24 cellular contexts compared by ENCODE assay signal in genomic region chr2:25545899-25546298, GRCh38.
"Had no signal": no experiment of that assay in that cellular context is flagged by ENCODE, and none has a peak within 500 bp of the region (broad histone marks: within the 10 kb centered on the region; RNA-seq: fewer than 3 reads in every experiment).

No MANE protein-coding gene starts in this region.

- H3K27me3 Mint-ChIP-seq: memory B cell; natural killer cell treated with Interleukin-12 subunit alpha and Interleukin-12 subunit beta and Interleukin-15 and Interleukin-18, amount 100 ng/mL, for 72 hours; progenitor cell of endocrine pancreas; type B pancreatic cell had no signal

- ATAC-seq: left colon; lower lobe of right lung; natural killer cell treated with Interleukin-12 subunit alpha and Interleukin-12 subunit beta and Interleukin-15 and Interleukin-18, amount 100 ng/mL, for 72 hours; pancreas; right cardiac atrium; stimulated activated effector memory CD8-positive, alpha-beta T cell treated with anti-CD3 and anti-CD28 coated beads, Interleukin-12 subunit alpha, Interleukin-12 subunit beta, amount 100 ng/mL, for 72 hours; stimulated activated naive CD8-positive, alpha-beta T cell treated with anti-CD3 and anti-CD28 coated beads, Interleukin-15, Interleukin-2, amounts not matched to agents 100 U/mL and 50 U/mL, for 24 hours had no signal

- H3K4me1 Mint-ChIP-seq: memory B cell had no signal

- H3K9me3 Mint-ChIP-seq: memory B cell; natural killer cell treated with Interleukin-12 subunit alpha and Interleukin-12 subunit beta and Interleukin-15 and Interleukin-18, amount 100 ng/mL, for 72 hours; neural progenitor cell; stimulated activated effector memory CD8-positive, alpha-beta T cell treated with anti-CD3 and anti-CD28 coated beads, Interleukin-12 subunit alpha, Interleukin-12 subunit beta, amount 100 ng/mL, for 72 hours; type B pancreatic cell had no signal

- H3K79me2 ChIP-seq: hepatocyte had no signal

- H3K9me3 ChIP-seq: lower lobe of right lung, pancreas, suprapubic skin, thyroid gland had no signal

- DNase-seq: effector CD8-positive, alpha-beta T cell; foreskin melanocyte; head of caudate nucleus; left colon; lower lobe of right lung; midbrain; occipital lobe; pancreas; right cardiac atrium; stimulated activated CD4-positive, alpha-beta T cell treated with anti-CD3 and anti-CD28 coated beads, Interleukin-4, amount 100 ng/mL, for 1 hour; stimulated activated CD8-positive, alpha-beta memory T cell treated with anti-CD3 and anti-CD28 coated beads, Interleukin-4, amount 100 ng/mL, for 48 hours; stimulated activated naive CD8-positive, alpha-beta T cell treated with anti-CD3 and anti-CD28 coated beads, Interleukin-15, Interleukin-2, amounts not matched to agents 100 U/mL and 50 U/mL, for 24 hours; thyroid gland had no signal

- H3K4me1 ChIP-seq: lower lobe of right lung, neural progenitor cell, pancreas, suprapubic skin had no signal

- H3K9ac ChIP-seq: neural progenitor cell had no signal

- H2AFZ ChIP-seq: hepatocyte, neural progenitor cell had no signal

- H3K4me2 ChIP-seq: hepatocyte, neural progenitor cell, smooth muscle cell had no signal

- H3K36me3 ChIP-seq: lower lobe of right lung, neural progenitor cell, pancreas, suprapubic skin, thyroid gland had no signal

- H3K27ac ChIP-seq: coronary artery, hepatocyte, lower lobe of right lung, neural progenitor cell, pancreas, suprapubic skin, thyroid gland had no signal

- H3K36me3 Mint-ChIP-seq: natural killer cell treated with Interleukin-12 subunit alpha and Interleukin-12 subunit beta and Interleukin-15 and Interleukin-18, amount 100 ng/mL, for 72 hours; stimulated activated effector memory CD8-positive, alpha-beta T cell treated with anti-CD3 and anti-CD28 coated beads, Interleukin-12 subunit alpha, Interleukin-12 subunit beta, amount 100 ng/mL, for 72 hours had no signal

- H3K4me3 Mint-ChIP-seq: memory B cell; natural killer cell treated with Interleukin-12 subunit alpha and Interleukin-12 subunit beta and Interleukin-15 and Interleukin-18, amount 100 ng/mL, for 72 hours; neural progenitor cell; stimulated activated effector memory CD8-positive, alpha-beta T cell treated with anti-CD3 and anti-CD28 coated beads, Interleukin-12 subunit alpha, Interleukin-12 subunit beta, amount 100 ng/mL, for 72 hours; type B pancreatic cell had no signal

- FAIRE-seq: pancreas, urothelium cell line had no signal

- H3K27ac Mint-ChIP-seq: memory B cell; natural killer cell treated with Interleukin-12 subunit alpha and Interleukin-12 subunit beta and Interleukin-15 and Interleukin-18, amount 100 ng/mL, for 72 hours; neural progenitor cell; progenitor cell of endocrine pancreas; stimulated activated effector memory CD8-positive, alpha-beta T cell treated with anti-CD3 and anti-CD28 coated beads, Interleukin-12 subunit alpha, Interleukin-12 subunit beta, amount 100 ng/mL, for 72 hours; type B pancreatic cell had no signal

- H3K27me3 ChIP-seq: hepatocyte, neural progenitor cell, pancreas, suprapubic skin, thyroid gland had no signal

- H3K4me3 ChIP-seq: coronary artery, hepatocyte, lower lobe of right lung, neural progenitor cell, pancreas, smooth muscle cell, suprapubic skin, thyroid gland had no signal
